Comparison of ENCODE assay signal across 15 cellular contexts in the genomic region with DNA sequence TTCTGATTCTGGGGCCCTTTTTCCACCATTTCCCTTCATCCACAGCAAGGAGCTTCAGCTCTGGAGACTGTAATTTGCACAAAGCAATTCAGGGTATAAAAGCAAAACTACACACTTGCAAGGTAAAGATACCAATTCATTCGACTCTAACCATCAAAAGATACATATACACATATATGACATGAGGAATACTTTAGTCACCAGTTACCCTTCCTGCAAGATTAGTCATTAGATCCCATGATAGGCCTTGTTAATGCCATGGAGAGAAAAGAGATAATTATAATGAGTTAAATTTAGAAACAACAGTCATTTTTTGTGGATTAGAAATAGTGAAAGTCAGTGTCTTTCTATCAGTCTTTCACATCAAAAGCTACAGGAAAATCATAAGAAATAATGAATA.
DNase-seq lines count a peak whose midpoint lies in the region; ATAC-seq and TF ChIP-seq lines count a peak whose summit lies in the region.
"Had no signal": no experiment of that assay in that cellular context is flagged by ENCODE, and none has a peak within 500 bp of the region (broad histone marks: within the 10 kb centered on the region; RNA-seq: fewer than 3 reads in every experiment).

No MANE protein-coding gene starts in this region.

- no peaks in the 10 kb centered on the region for H3K27me3 Mint-ChIP-seq in activated T-cell treated with anti-CD3 and anti-CD28 coated beads, Interleukin-2, amount 50 U/mL, for 72 hours (ENCODE audit: low read depth)
- H3K27me3 Mint-ChIP-seq: memory B cell had no signal

- no peak overlapping the region for H3K4me3 Mint-ChIP-seq in activated T-cell treated with anti-CD3 and anti-CD28 coated beads, Interleukin-2, amount 50 U/mL, for 72 hours
- H3K4me3 Mint-ChIP-seq: memory B cell had no signal

- peaks cover 22% of the 10 kb centered on the region for H3K4me1 ChIP-seq in RWPE2 (ENCODE audit: insufficient read depth, poor library complexity, severe bottlenecking)

- H3K4me3 ChIP-seq in RWPE2 (ENCODE audit: severe bottlenecking) (no peak overlapping the region), fibroblast of mammary gland (ENCODE audit: control insufficient read depth, low read depth, low read length) (no peak overlapping the region)
- H3K4me3 ChIP-seq: K562 had no signal

- no peak overlapping the region for H3K27ac Mint-ChIP-seq in activated T-cell treated with anti-CD3 and anti-CD28 coated beads, Interleukin-2, amount 50 U/mL, for 72 hours
- H3K27ac Mint-ChIP-seq: memory B cell had no signal

- no peaks in the 10 kb centered on the region for H3K36me3 ChIP-seq in RWPE2 (ENCODE audit: low read depth)

- H3K9me3 Mint-ChIP-seq in activated T-cell treated with anti-CD3 and anti-CD28 coated beads, Interleukin-2, amount 50 U/mL, for 72 hours = peaks cover 0 to 2% of the 10 kb centered on the region in 2 donors

- no peaks in the 10 kb centered on the region for H3K27me3 ChIP-seq in RWPE2 (ENCODE audit: insufficient read depth, poor library complexity, severe bottlenecking)

- peaks cover 3 to 4% of the 10 kb centered on the region in 2 donors for H3K36me3 Mint-ChIP-seq in activated T-cell treated with anti-CD3 and anti-CD28 coated beads, Interleukin-2, amount 50 U/mL, for 72 hours (ENCODE audit: insufficient read depth in 2 of 2)

- H3K27ac ChIP-seq in RWPE2 (ENCODE audit: poor library complexity, severe bottlenecking) = peak overlapping the region; percentile 16

- TF ChIP-seq CTCF in RWPE2 (IDR thresholded peaks at IDR 0.05; ENCODE audit: poor library complexity, severe bottlenecking) (no peak), fibroblast of mammary gland (conservative IDR thresholded peaks at IDR 0.05; ENCODE audit: control insufficient read depth, insufficient read depth, low read depth, low read length) (no peak)

- ATAC-seq in activated T-cell treated with anti-CD3 and anti-CD28 coated beads, Interleukin-2, amount 50 U/mL, for 72 hours (replicated peaks in 1 of 2) = peak; percentile 89 to 90
- ATAC-seq in RWPE2 (ENCODE audit: low read depth) = peak; percentile 68
- peak; percentile 95 for ATAC-seq in stimulated activated naive CD8-positive, alpha-beta T cell treated with anti-CD3 and anti-CD28 coated beads, Interleukin-15, Interleukin-2, amounts not matched to agents 100 U/mL and 50 U/mL, for 24 hours
- ATAC-seq in HG03460 (IDR thresholded peaks at IDR 0.05; ENCODE audit: unreplicated experiment) = no peak
- ATAC-seq: K562 had no signal

- in situ Hi-C loops in G401 (cut with HindIII; ENCODE audit: low sequenced_read_pairs) = no loop called here

- DNase-seq in activated T-cell treated with anti-CD3 and anti-CD28 coated beads, Interleukin-2, amount 50 U/mL, for 72 hours = no peak
- DNase-seq in activated T-cell treated with anti-CD3 and anti-CD28 coated beads for 4 hours (no peak), RWPE2 (ENCODE audit: low spot score) (no peak), fibroblast of mammary gland (ENCODE audit: low read depth) (peak; percentile 72), G401 (ENCODE audit: low spot score) (no peak), NCI-H748 treated with DMSO at 0.1 percent for 48 hours (lab: John Stamatoyannopoulos, UW) (no peak)
- no peak for DNase-seq in stimulated activated naive CD8-positive, alpha-beta T cell treated with anti-CD3 and anti-CD28 coated beads, Interleukin-15, Interleukin-2, amounts not matched to agents 100 U/mL and 50 U/mL, for 24 hours
- DNase-seq: activated CD8-positive, alpha-beta memory T cell treated with anti-CD3 and anti-CD28 coated beads, Interleukin-2, amount 50 U/mL, for 4 hours; aorta; dermis blood vessel endothelial cell; NCI-H1436; NCI-H446 had no signal

- H3K4me1 Mint-ChIP-seq in activated T-cell treated with anti-CD3 and anti-CD28 coated beads, Interleukin-2, amount 50 U/mL, for 72 hours (ENCODE audit: low read depth) = peaks cover 24% of the 10 kb centered on the region

- no peaks in the 10 kb centered on the region for H3K9me3 ChIP-seq in RWPE2 (ENCODE audit: severe bottlenecking)
